Comparison of ENCODE assay signal across 13 cellular contexts in genomic region chr14:70654609-70655008, GRCh38. TPM values are rescaled to one million over a fixed set of nuclear protein-coding genes. Genes with fewer than 3 reads are reported as not detected.
A peak's percentile ranks its signal among the peaks of the same experiment; 100 is the strongest.
DNase-seq lines count a peak whose midpoint lies in the region; ATAC-seq lines count a peak whose summit lies in the region.
"Had no signal": no experiment of that assay in that cellular context is flagged by ENCODE, and none has a peak within 500 bp of the region (broad histone marks: within the 10 kb centered on the region; RNA-seq: fewer than 3 reads in every experiment).

No MANE protein-coding gene starts in this region.

- CTCF ChIA-PET in activated CD8-positive, alpha-beta memory T cell treated with anti-CD3 and anti-CD28 coated beads, Interleukin-2, amount 10 ng/mL, durations not matched to agents 7 days and 5 days (lab: Charles Lee), result interaction anchor here (0.7 to 2.2 kb wide), 4 partner anchors 11 to 222 kb away, joined by 3 to 12 read pairs (median 4); no protein-coding TSS in a partner anchor

- peak overlapping the region; percentile 97 for H3K27ac Mint-ChIP-seq in activated CD8-positive, alpha-beta memory T cell treated with anti-CD3 and anti-CD28 coated beads, Interleukin-2, amount 10 ng/mL, durations not matched to agents 7 days and 5 days
- H3K27ac Mint-ChIP-seq in activated naive CD4-positive, alpha-beta T cell treated with anti-CD3 and anti-CD28 coated beads, Interleukin-2, amount 50 U/mL, for 72 hours, result peak overlapping the region; percentile 93 to 98
- peak overlapping the region; percentile 98 for H3K27ac Mint-ChIP-seq in stimulated activated naive B cell treated with anti-CD40 and anti-IgM and Interleukin-4, amounts not matched to agents 10 μg/mL and 1 μg/mL and 100 μg/mL, for 72 hours
- H3K27ac Mint-ChIP-seq: HFFc6 had no signal

- peaks cover 79% of the 10 kb centered on the region for H3K4me1 Mint-ChIP-seq in activated CD8-positive, alpha-beta memory T cell treated with anti-CD3 and anti-CD28 coated beads, Interleukin-2, amount 10 ng/mL, durations not matched to agents 7 days and 5 days
- peaks cover 54 to 87% of the 10 kb centered on the region in 2 donors for H3K4me1 Mint-ChIP-seq in stimulated activated naive B cell treated with anti-CD40 and anti-IgM and Interleukin-4, amounts not matched to agents 10 μg/mL and 1 μg/mL and 100 μg/mL, for 72 hours

- peaks cover 44% of the 10 kb centered on the region for H3K36me3 Mint-ChIP-seq in activated CD8-positive, alpha-beta memory T cell treated with anti-CD3 and anti-CD28 coated beads, Interleukin-2, amount 10 ng/mL, durations not matched to agents 7 days and 5 days
- H3K36me3 Mint-ChIP-seq in activated naive CD4-positive, alpha-beta T cell treated with anti-CD3 and anti-CD28 coated beads, Interleukin-2, amount 50 U/mL, for 72 hours, result peaks cover 6 to 12% of the 10 kb centered on the region in 2 donors
- peaks cover 30 to 37% of the 10 kb centered on the region in 2 donors for H3K36me3 Mint-ChIP-seq in stimulated activated naive B cell treated with anti-CD40 and anti-IgM and Interleukin-4, amounts not matched to agents 10 μg/mL and 1 μg/mL and 100 μg/mL, for 72 hours

- no peaks in the 10 kb centered on the region for H3K27me3 Mint-ChIP-seq in activated CD8-positive, alpha-beta memory T cell treated with anti-CD3 and anti-CD28 coated beads, Interleukin-2, amount 10 ng/mL, durations not matched to agents 7 days and 5 days
- H3K27me3 Mint-ChIP-seq in stimulated activated naive B cell treated with anti-CD40 and anti-IgM and Interleukin-4, amounts not matched to agents 10 μg/mL and 1 μg/mL and 100 μg/mL, for 72 hours, result no peaks in the 10 kb centered on the region

- peak overlapping the region; percentile 73 for H3K4me3 Mint-ChIP-seq in activated CD8-positive, alpha-beta memory T cell treated with anti-CD3 and anti-CD28 coated beads, Interleukin-2, amount 10 ng/mL, durations not matched to agents 7 days and 5 days
- H3K4me3 Mint-ChIP-seq in stimulated activated naive B cell treated with anti-CD40 and anti-IgM and Interleukin-4, amounts not matched to agents 10 μg/mL and 1 μg/mL and 100 μg/mL, for 72 hours, result peak overlapping the region in 1 of 2 donors; percentile 80
- H3K4me3 Mint-ChIP-seq: HFFc6 had no signal

- H3K9me3 Mint-ChIP-seq in activated CD8-positive, alpha-beta memory T cell treated with anti-CD3 and anti-CD28 coated beads, Interleukin-2, amount 10 ng/mL, durations not matched to agents 7 days and 5 days (ENCODE audit: low read depth), result no peaks in the 10 kb centered on the region
- peaks cover 4% of the 10 kb centered on the region in 2 donors for H3K9me3 Mint-ChIP-seq in activated naive CD4-positive, alpha-beta T cell treated with anti-CD3 and anti-CD28 coated beads, Interleukin-2, amount 50 U/mL, for 72 hours
- H3K9me3 Mint-ChIP-seq in stimulated activated naive B cell treated with anti-CD40 and anti-IgM and Interleukin-4, amounts not matched to agents 10 μg/mL and 1 μg/mL and 100 μg/mL, for 72 hours, result peaks cover 0 to 3% of the 10 kb centered on the region in 2 donors
- H3K9me3 Mint-ChIP-seq: HFFc6 had no signal

- no peak for DNase-seq in activated CD8-positive, alpha-beta memory T cell treated with anti-CD3 and anti-CD28 coated beads, Interleukin-2, amount 10 ng/mL, durations not matched to agents 7 days and 5 days
- no peak for DNase-seq in activated CD8-positive, alpha-beta memory T cell treated with anti-CD3 and anti-CD28 coated beads, Interleukin-2, amount 50 U/mL, for 4 hours
- DNase-seq in activated naive CD4-positive, alpha-beta T cell treated with anti-CD3 and anti-CD28 coated beads, Interleukin-2, amount 50 U/mL, for 72 hours (ENCODE audit: low spot score in 2 of 2), result no peak
- DNase-seq in stimulated activated naive B cell treated with anti-CD40 and anti-IgM and Interleukin-4, amounts not matched to agents 10 μg/mL and 1 μg/mL and 100 μg/mL, for 72 hours, result no peak
- DNase-seq in NCI-H187 (lab: John Stamatoyannopoulos, UW) (no peak), NCI-H187 treated with DMSO at 0.1 percent for 48 hours (lab: John Stamatoyannopoulos, UW) (no peak), activated gamma-delta T cell treated with Interleukin-2 at 50 U/mL for 16 hours (no peak)
- DNase-seq: amygdala; esophagus squamous epithelium; HFFc6; NK-92 treated with Interleukin-12 subunit alpha and Interleukin-12 subunit beta, amount 100 ng/mL, for 24 hours; stomach had no signal

- ATAC-seq in activated CD8-positive, alpha-beta memory T cell treated with anti-CD3 and anti-CD28 coated beads, Interleukin-2, amount 10 ng/mL, durations not matched to agents 7 days and 5 days, result peak; percentile 37
- ATAC-seq in HG03066 (IDR thresholded peaks at IDR 0.05; ENCODE audit: low read depth, unreplicated experiment), result peak; percentile 35
- peak; percentile 29 to 48 for ATAC-seq in activated naive CD4-positive, alpha-beta T cell treated with anti-CD3 and anti-CD28 coated beads, Interleukin-2, amount 50 U/mL, for 72 hours
- ATAC-seq in stimulated activated naive B cell treated with anti-CD40 and anti-IgM and Interleukin-4, amounts not matched to agents 10 μg/mL and 1 μg/mL and 100 μg/mL, for 72 hours (replicated peaks), result peak; percentile 15

RNA-seq across cellular contexts. Expression of gene TTC9, which starts 12.9 kb away (rescaled TPM):
- 10 to 100 TPM in 1 of 2 experiments, 1 to 10 TPM in 1; 7.8 to 11.8 TPM for total RNA-seq in activated CD8-positive, alpha-beta memory T cell treated with anti-CD3 and anti-CD28 coated beads, Interleukin-2, amount 10 ng/mL, durations not matched to agents 7 days and 5 days
- 1 to 10 TPM; 6.2 to 6.5 TPM for total RNA-seq in activated naive CD4-positive, alpha-beta T cell treated with anti-CD3 and anti-CD28 coated beads, Interleukin-2, amount 50 U/mL, for 72 hours

RNA-seq across cellular contexts. Expression of gene MED6, which starts 54.2 kb away (rescaled TPM):
- total RNA-seq in activated CD8-positive, alpha-beta memory T cell treated with anti-CD3 and anti-CD28 coated beads, Interleukin-2, amount 10 ng/mL, durations not matched to agents 7 days and 5 days, result 10 to 100 TPM; 42.7 to 51.8 TPM
- 10 to 100 TPM; 58.8 to 80.4 TPM for total RNA-seq in activated naive CD4-positive, alpha-beta T cell treated with anti-CD3 and anti-CD28 coated beads, Interleukin-2, amount 50 U/mL, for 72 hours
